In genomic region chr12:6915023-6915788, GRCh38 we compare ENCODE assay signal across 6 cellular contexts. TPM values are rescaled to one million over a fixed set of nuclear protein-coding genes. Genes with fewer than 3 reads are reported as not detected.
DNase-seq lines count a peak whose midpoint lies in the region; ATAC-seq, FAIRE-seq and TF ChIP-seq lines count a peak whose summit lies in the region.

No MANE protein-coding gene starts in this region.

- peak; percentile 65 for DNase-seq in activated CD8-positive, alpha-beta memory T cell treated with anti-CD3 and anti-CD28 coated beads for 24 hours
- no peak for DNase-seq in activated CD8-positive, alpha-beta memory T cell treated with anti-CD3 and anti-CD28 coated beads, Interleukin-2, amount 50 U/mL, for 4 hours
- no peak for DNase-seq in GM12878 (ENCODE audit: low read depth, low spot score)
- no peak for DNase-seq in NOMO-1 (lab: John Stamatoyannopoulos, UW; ENCODE audit: unreplicated experiment in 2 of 2)
- no peak for DNase-seq in SHP77 treated with DMSO at 0.1 percent for 48 hours (lab: John Stamatoyannopoulos, UW)

- no peaks in the 10 kb centered on the region for H3K27me3 ChIP-seq in GM12878 (replicated peaks in 1 of 2; ENCODE audit: control insufficient read depth in 2 of 2, insufficient read depth in 2 of 2, low read length in 1 of 2)

- TF ChIP-seq CTCF in GM12878 (IDR thresholded peaks at IDR 0.05 in 2 of 3, conservative IDR thresholded peaks at IDR 0.05 in 1 of 3; ENCODE audit: control insufficient read depth in 2 of 3, extremely low read depth in 1 of 3, insufficient read depth in 1 of 3, low read depth in 3 of 3, low read length in 3 of 3) (no peak), nephron (IDR thresholded peaks at IDR 0.05; ENCODE audit: unreplicated experiment in 3 of 3) (no peak)

- POLR2A ChIA-PET in GM12878 (lab: Charles Lee) = interaction anchor here (0.7 to 3.0 kb wide), 9 partner anchors 8 to 64 kb away, joined by 3 to 14 read pairs (median 4); partner anchors contain the start of genes C12orf57, CDCA3 and RNU7-1

- CTCF ChIA-PET in GM12878 (lab: Yijun Ruan, JAX) = interaction anchor here (1.5 to 4.6 kb wide), 3 partner anchors 9 to 46 kb away, joined by 4 to 20 read pairs (median 18); partner anchors contain the start of gene SPSB2

- H3K79me2 ChIP-seq in GM12878 (ENCODE audit: control insufficient read depth, insufficient read depth, low read length) = peaks cover 23% of the 10 kb centered on the region

- TSS peak; percentile 61 for BruUV-seq in GM12878 (replicated peaks; lab: Mats Ljungman, UMichigan)

- peak overlapping the region; percentile 59 for H3K27ac ChIP-seq in GM12878 (ENCODE audit: control insufficient read depth, insufficient read depth)

- peaks cover 4% of the 10 kb centered on the region for H3K36me3 Mint-ChIP-seq in nephron (ENCODE audit: low read depth)

- H2AFZ ChIP-seq in GM12878 (ENCODE audit: control insufficient read depth, low read depth, low read length) = peak overlapping the region; percentile 81

- no peaks in the 10 kb centered on the region for H3K9me3 Mint-ChIP-seq in nephron

- no peak for TF ChIP-seq EP300 in GM12878 (IDR thresholded peaks at IDR 0.05; ENCODE audit: borderline replicate concordance in 1 of 2, control insufficient read depth in 1 of 2, low read depth in 2 of 2, low read length in 2 of 2)

- no peaks in the 10 kb centered on the region for H4K20me1 ChIP-seq in GM12878 (ENCODE audit: control insufficient read depth, insufficient read depth)

- peak overlapping the region; percentile 97 for H3K4me2 ChIP-seq in GM12878 (ENCODE audit: control insufficient read depth, insufficient read depth)

- H3K27me3 Mint-ChIP-seq in nephron (ENCODE audit: low read depth) = peaks cover 37% of the 10 kb centered on the region

- no peak for FAIRE-seq in GM12878 (lab: Jason Lieb, UNC)

- peak overlapping the region; percentile 89 to 97 (median 91) for H3K4me3 Mint-ChIP-seq in nephron

- SMC1A ChIA-PET in GM12878 (lab: Charles Lee; ENCODE audit: uncharacterized antibody, unreplicated experiment) = interaction anchor here (1.3 to 3.1 kb wide), 2 partner anchors 24 to 30 kb away, joined by 5 to 16 read pairs; partner anchors contain the start of gene C12orf57

- H3K9ac ChIP-seq in GM12878 (ENCODE audit: control insufficient read depth, insufficient read depth, low read length) = peak overlapping the region; percentile 83

- RAD21 ChIA-PET in GM12878 (lab: Charles Lee; ENCODE audit: unreplicated experiment) = interaction anchor here (0.7 kb wide), 1 partner anchor 24 kb away, joined by 3 read pairs; no protein-coding TSS in a partner anchor

- peaks cover 11% of the 10 kb centered on the region for H3K4me1 ChIP-seq in GM12878 (ENCODE audit: control insufficient read depth, insufficient read depth, low read length)

- in situ Hi-C loops in GM12878 (cut with MboI) = no loop called here

- WGBS in GM12878 (ENCODE audit: insufficient coverage, insufficient replicate concordance, low lambda C conversion rate, missing lambda C conversion rate) = 2% methylated on average over 24 of the region's 26 CpGs

- peaks cover 2 to 6% of the 10 kb centered on the region in 2 experiments; a peak in 2 of 4 replicates for H3K36me3 ChIP-seq in GM12878 (ENCODE audit: control insufficient read depth in 2 of 2, insufficient read depth in 2 of 2, low read length in 1 of 2)

- H3K9me3 ChIP-seq in GM12878 (replicated peaks; ENCODE audit: control insufficient read depth, insufficient read depth, low read length) = no peaks in the 10 kb centered on the region

- intact Hi-C loops in GM12878 (cut with micrococcal nuclease; ENCODE audit: unreplicated experiment) = no loop called here

- TF ChIP-seq POLR2A in GM12878 (IDR thresholded peaks at IDR 0.05; ENCODE audit: low read depth, low read length) = no peak

- H3K27ac Mint-ChIP-seq in nephron = peak overlapping the region; percentile 46 to 83 (median 80)

- peaks cover 6% of the 10 kb centered on the region for H3K4me1 Mint-ChIP-seq in nephron

- TF ChIP-seq RAD21 in GM12878 (IDR thresholded peaks at IDR 0.05; ENCODE audit: insufficient read depth, low read depth, low read length) = no peak

- peak; percentile 65 for ATAC-seq in GM12878

- H3K4me3 ChIP-seq in GM12878 = peak overlapping the region; percentile 100

RNA-seq across cellular contexts. Expression of gene ENO2, which starts 0.8 kb away (rescaled TPM):
- total RNA-seq in GM12878 (2013; cell fraction: nucleolus; rRNA removed) = 124 and 142 TPM in 2 replicates
- 24.8 and 28.0 TPM in 2 replicates for total RNA-seq in GM12878 (2014; rRNA removed)
- total RNA-seq in GM12878 (2014; rRNA removed; fragmentation: Illumina TruSeq; extraction: Trizol) = 25.3 and 25.8 TPM in 2 replicates
- 65.4 and 65.5 TPM in 2 replicates for total RNA-seq in GM12878 (2021)
- 159 TPM for polyA plus RNA-seq in GM12878 (2011; ENCODE audit: low read depth)
- polyA plus RNA-seq in GM12878 (2011; rRNA removed) = 159 and 196 TPM in 2 replicates
- polyA plus RNA-seq in GM12878 (2011; cell fraction: cytosol; rRNA removed) = 187 and 271 TPM in 2 replicates
- 494 and 720 TPM in 2 replicates for polyA plus RNA-seq in GM12878 (2011; cell fraction: nucleus; rRNA removed)
- polyA plus RNA-seq in GM12878 (2012) = 181 and 207 TPM in 2 replicates
- polyA plus RNA-seq in GM12878 (2014; fragmentation: Illumina TruSeq; extraction: Trizol) = 59.1 and 61.1 TPM in 2 replicates
- 10 to 100 TPM; 37.3 to 42.1 TPM for polyA plus RNA-seq in GM12878 (2014; fragmentation: Nextera tagmentation; extraction: Ambion mirVana)
- 61.3 and 68.1 TPM in 2 replicates for polyA plus RNA-seq in GM12878 (2014; rRNA removed)
- 10 to 100 TPM; 39.8 to 44.1 TPM for polyA plus RNA-seq in GM12878 (2016; fragmentation: Nextera tagmentation; extraction: Ambion mirVana)
- polyA minus RNA-seq in GM12878 (2011; rRNA and poly(A)+ RNA removed) = 91.5 and 121 TPM in 2 replicates
- polyA minus RNA-seq in GM12878 (2011; cell fraction: cytosol; rRNA and poly(A)+ RNA removed) = 31.0 and 39.8 TPM in 2 replicates
- polyA minus RNA-seq in GM12878 (2011; cell fraction: nucleus; rRNA and poly(A)+ RNA removed) = 60.9 and 69.0 TPM in 2 replicates

RNA-seq across cellular contexts. Expression of gene LRRC23, which starts 10.6 kb away (rescaled TPM):
- 13.0 and 13.8 TPM in 2 replicates for total RNA-seq in GM12878 (2013; cell fraction: nucleolus; rRNA removed)
- total RNA-seq in GM12878 (2014; rRNA removed) (2.8 and 4.7 TPM in 2 replicates), GM12878 (2014; rRNA removed; fragmentation: Illumina TruSeq; extraction: Trizol) (4.0 and 4.3 TPM in 2 replicates), GM12878 (2021) (3.1 and 3.8 TPM in 2 replicates)
- polyA plus RNA-seq in GM12878 (2011; ENCODE audit: low read depth) = 7.8 TPM
- polyA plus RNA-seq in GM12878 (2011; rRNA removed) (5.6 and 6.9 TPM in 2 replicates), GM12878 (2014; fragmentation: Illumina TruSeq; extraction: Trizol) (5.2 and 5.4 TPM in 2 replicates), GM12878 (2014; fragmentation: Nextera tagmentation; extraction: Ambion mirVana) (1 to 10 TPM; 1.4 to 2.5 TPM), GM12878 (2014; rRNA removed) (3.1 and 3.3 TPM in 2 replicates), GM12878 (2016; fragmentation: Nextera tagmentation; extraction: Ambion mirVana) (1 to 10 TPM; 3.5 to 5.4 TPM)
- 6.6 and 7.0 TPM in 2 replicates for polyA plus RNA-seq in GM12878 (2011; cell fraction: cytosol; rRNA removed)
- polyA plus RNA-seq in GM12878 (2011; cell fraction: nucleus; rRNA removed) = 3.3 and 4.4 TPM in 2 replicates
- polyA plus RNA-seq in GM12878 (2012) = 7.4 and 7.6 TPM in 2 replicates
- 5.8 and 6.2 TPM in 2 replicates for polyA minus RNA-seq in GM12878 (2011; rRNA and poly(A)+ RNA removed)
- polyA minus RNA-seq in GM12878 (2011; cell fraction: cytosol; rRNA and poly(A)+ RNA removed) = 1.0 TPM in 1 of 2 replicates, not detected in the other
- polyA minus RNA-seq in GM12878 (2011; cell fraction: nucleus; rRNA and poly(A)+ RNA removed) = 1.7 TPM in 2 replicates

RNA-seq across cellular contexts. Expression of gene ATN1, which starts 12.6 kb away (rescaled TPM):
- total RNA-seq in GM12878 (2013; cell fraction: nucleolus; rRNA removed) = 26.1 and 27.4 TPM in 2 replicates
- total RNA-seq in GM12878 (2014; rRNA removed) (2.6 and 3.3 TPM in 2 replicates), GM12878 (2014; rRNA removed; fragmentation: Illumina TruSeq; extraction: Trizol) (2.0 and 2.6 TPM in 2 replicates), GM12878 (2021) (38.0 and 44.5 TPM in 2 replicates)
- 10.7 TPM for polyA plus RNA-seq in GM12878 (2011; ENCODE audit: low read depth)
- polyA plus RNA-seq in GM12878 (2011; rRNA removed) (1.4 and 3.9 TPM in 2 replicates), GM12878 (2014; fragmentation: Illumina TruSeq; extraction: Trizol) (5.8 and 15.4 TPM in 2 replicates), GM12878 (2014; fragmentation: Nextera tagmentation; extraction: Ambion mirVana) (under 1 TPM; 0.08 to 0.15 TPM), GM12878 (2014; rRNA removed) (19.7 and 28.8 TPM in 2 replicates), GM12878 (2016; fragmentation: Nextera tagmentation; extraction: Ambion mirVana) (1 to 10 TPM; 6.1 to 6.2 TPM)
- polyA plus RNA-seq in GM12878 (2011; cell fraction: cytosol; rRNA removed) = 4.6 and 4.8 TPM in 2 replicates
- 53.3 and 76.2 TPM in 2 replicates for polyA plus RNA-seq in GM12878 (2011; cell fraction: nucleus; rRNA removed)
- polyA plus RNA-seq in GM12878 (2012) = 30.2 and 35.7 TPM in 2 replicates
- polyA minus RNA-seq in GM12878 (2011; rRNA and poly(A)+ RNA removed) = 3.0 and 6.6 TPM in 2 replicates
- 9.7 and 12.0 TPM in 2 replicates for polyA minus RNA-seq in GM12878 (2011; cell fraction: cytosol; rRNA and poly(A)+ RNA removed)
- 8.9 and 19.5 TPM in 2 replicates for polyA minus RNA-seq in GM12878 (2011; cell fraction: nucleus; rRNA and poly(A)+ RNA removed)

RNA-seq across cellular contexts. Expression of gene RNU7-1, which starts 28.4 kb away (rescaled TPM):
- total RNA-seq in GM12878 (2013; cell fraction: nucleolus; rRNA removed) = not detected in 2 replicates
- total RNA-seq in GM12878 (2014; rRNA removed) = not detected in 2 replicates
- not detected in 2 replicates for total RNA-seq in GM12878 (2014; rRNA removed; fragmentation: Illumina TruSeq; extraction: Trizol)
- total RNA-seq in GM12878 (2021) = not detected in 2 replicates
- not detected for polyA plus RNA-seq in GM12878 (2011; ENCODE audit: low read depth)
- not detected in 2 replicates for polyA plus RNA-seq in GM12878 (2011; rRNA removed)
- polyA plus RNA-seq in GM12878 (2011; cell fraction: cytosol; rRNA removed) = not detected in 2 replicates
- polyA plus RNA-seq in GM12878 (2011; cell fraction: nucleus; rRNA removed) = not detected in 2 replicates
- not detected in 2 replicates for polyA plus RNA-seq in GM12878 (2012)
- polyA plus RNA-seq in GM12878 (2014; fragmentation: Illumina TruSeq; extraction: Trizol) = not detected in 2 replicates
- not detected for polyA plus RNA-seq in GM12878 (2014; fragmentation: Nextera tagmentation; extraction: Ambion mirVana)
- polyA plus RNA-seq in GM12878 (2014; rRNA removed) = not detected in 2 replicates
- not detected for polyA plus RNA-seq in GM12878 (2016; fragmentation: Nextera tagmentation; extraction: Ambion mirVana)
- polyA minus RNA-seq in GM12878 (2011; rRNA and poly(A)+ RNA removed) = not detected in 2 replicates
- not detected in 2 replicates for polyA minus RNA-seq in GM12878 (2011; cell fraction: cytosol; rRNA and poly(A)+ RNA removed)
- not detected in 2 replicates for polyA minus RNA-seq in GM12878 (2011; cell fraction: nucleus; rRNA and poly(A)+ RNA removed)

RNA-seq across cellular contexts. Expression of gene C12orf57, which starts 28.6 kb away (rescaled TPM):
- total RNA-seq in GM12878 (2013; cell fraction: nucleolus; rRNA removed) = 34.9 and 36.3 TPM in 2 replicates
- total RNA-seq in GM12878 (2014; rRNA removed) (223 and 231 TPM in 2 replicates), GM12878 (2014; rRNA removed; fragmentation: Illumina TruSeq; extraction: Trizol) (109 and 124 TPM in 2 replicates), GM12878 (2021) (192 and 194 TPM in 2 replicates)
- 177 TPM for polyA plus RNA-seq in GM12878 (2011; ENCODE audit: low read depth)
- polyA plus RNA-seq in GM12878 (2011; rRNA removed) (183 and 331 TPM in 2 replicates), GM12878 (2014; fragmentation: Illumina TruSeq; extraction: Trizol) (8.0 and 64.5 TPM in 2 replicates), GM12878 (2014; fragmentation: Nextera tagmentation; extraction: Ambion mirVana) (100 to 1,000 TPM; 138 to 170 TPM), GM12878 (2014; rRNA removed) (373 and 377 TPM in 2 replicates), GM12878 (2016; fragmentation: Nextera tagmentation; extraction: Ambion mirVana) (100 to 1,000 TPM; 274 to 291 TPM)
- polyA plus RNA-seq in GM12878 (2011; cell fraction: cytosol; rRNA removed) = 632 and 839 TPM in 2 replicates
- polyA plus RNA-seq in GM12878 (2011; cell fraction: nucleus; rRNA removed) = 336 and 343 TPM in 2 replicates
- polyA plus RNA-seq in GM12878 (2012) = 433 and 438 TPM in 2 replicates
- 89.4 and 141 TPM in 2 replicates for polyA minus RNA-seq in GM12878 (2011; rRNA and poly(A)+ RNA removed)
- 46.1 and 52.9 TPM in 2 replicates for polyA minus RNA-seq in GM12878 (2011; cell fraction: cytosol; rRNA and poly(A)+ RNA removed)
- polyA minus RNA-seq in GM12878 (2011; cell fraction: nucleus; rRNA and poly(A)+ RNA removed) = 71.7 and 114 TPM in 2 replicates
